ENCODE assay signal across 31 cellular contexts in the genomic region with DNA sequence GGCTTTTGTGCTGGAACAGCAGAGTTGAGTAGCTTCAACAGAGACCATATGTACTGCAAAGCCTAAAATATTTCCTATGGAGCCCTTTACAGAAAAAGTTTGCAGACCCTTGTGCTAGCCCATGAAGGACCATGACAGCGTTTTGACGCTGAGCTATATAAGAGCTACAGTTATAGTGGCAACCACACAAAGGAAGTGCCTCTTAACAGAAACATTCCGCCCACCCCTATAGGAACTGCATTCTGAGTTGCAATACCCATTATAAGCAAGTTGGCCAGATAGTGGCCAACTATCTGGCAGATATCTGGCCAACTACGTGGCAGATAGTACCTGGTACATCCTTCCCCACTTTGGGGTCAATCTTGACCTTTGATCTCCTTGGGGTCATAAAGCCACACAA. TPM values are rescaled to one million over a fixed set of nuclear protein-coding genes. Genes with fewer than 3 reads are reported as not detected.
"Had no signal": no experiment of that assay in that cellular context is flagged by ENCODE, and none has a peak within 500 bp of the region (broad histone marks: within the 10 kb centered on the region; RNA-seq: fewer than 3 reads in every experiment).

No MANE protein-coding gene starts in this region.

- H3K27ac Mint-ChIP-seq: activated CD4-positive, alpha-beta memory T cell treated with anti-CD3 and anti-CD28 coated beads for 36 hours; activated CD4-positive, alpha-beta T cell treated with anti-CD3 and anti-CD28 coated beads for 36 hours; activated CD4-positive, alpha-beta T cell treated with anti-CD3 and anti-CD28 coated beads, Interleukin-2, amount 10 ng/mL, durations not matched to agents 24 days and 14 days; activated naive CD4-positive, alpha-beta T cell treated with anti-CD3 and anti-CD28 coated beads, Interleukin-2, amount 10 ng/mL, durations not matched to agents 7 days and 5 days; activated naive CD4-positive, alpha-beta T cell treated with anti-CD3 and anti-CD28 coated beads, Interleukin-2, amount 50 U/mL, for 72 hours; activated naive CD8-positive, alpha-beta T cell treated with anti-CD3 and anti-CD28 coated beads, Interleukin-2, amount 10 ng/mL, durations not matched to agents 7 days and 5 days; activated T-helper 17 cell treated with anti-CD3 and anti-CD28 coated beads, Interleukin-2, amount 50 U/mL, for 72 hours; brain had no signal

- H3K36me3 Mint-ChIP-seq: activated CD4-positive, alpha-beta memory T cell treated with anti-CD3 and anti-CD28 coated beads for 36 hours; activated naive CD4-positive, alpha-beta T cell treated with anti-CD3 and anti-CD28 coated beads, Interleukin-2, amount 10 ng/mL, durations not matched to agents 7 days and 5 days; activated naive CD4-positive, alpha-beta T cell treated with anti-CD3 and anti-CD28 coated beads, Interleukin-2, amount 50 U/mL, for 72 hours; activated naive CD8-positive, alpha-beta T cell treated with anti-CD3 and anti-CD28 coated beads, Interleukin-2, amount 10 ng/mL, durations not matched to agents 7 days and 5 days had no signal

- H3K9me3 Mint-ChIP-seq: activated CD4-positive, alpha-beta memory T cell treated with anti-CD3 and anti-CD28 coated beads for 36 hours; activated CD4-positive, alpha-beta T cell treated with anti-CD3 and anti-CD28 coated beads, Interleukin-2, amount 10 ng/mL, durations not matched to agents 24 days and 14 days; activated naive CD4-positive, alpha-beta T cell treated with anti-CD3 and anti-CD28 coated beads, Interleukin-2, amount 10 ng/mL, durations not matched to agents 7 days and 5 days; activated naive CD4-positive, alpha-beta T cell treated with anti-CD3 and anti-CD28 coated beads, Interleukin-2, amount 50 U/mL, for 72 hours; activated naive CD8-positive, alpha-beta T cell treated with anti-CD3 and anti-CD28 coated beads, Interleukin-2, amount 10 ng/mL, durations not matched to agents 7 days and 5 days; activated T-cell treated with anti-CD3 and anti-CD28 coated beads, Interleukin-2, amount 50 U/mL, for 4 hours; activated T-helper 17 cell treated with anti-CD3 and anti-CD28 coated beads, Interleukin-2, amount 50 U/mL, for 72 hours had no signal

- DNase-seq: activated CD4-positive, alpha-beta memory T cell treated with anti-CD3 and anti-CD28 coated beads for 36 hours; activated CD4-positive, alpha-beta T cell treated with anti-CD3 and anti-CD28 coated beads for 36 hours; activated CD4-positive, alpha-beta T cell treated with anti-CD3 and anti-CD28 coated beads, Interleukin-2, amount 10 ng/mL, durations not matched to agents 24 days and 14 days; activated CD4-positive, CD25-positive, alpha-beta regulatory T cell; activated CD4-positive, CD25-positive, alpha-beta regulatory T cell treated with anti-CD3 and anti-CD28 coated beads, Interleukin-2, amount 50 U/mL, for 72 hours; activated CD8-positive, alpha-beta memory T cell treated with anti-CD3 and anti-CD28 coated beads for 24 hours; activated effector memory CD4-positive, alpha-beta T cell treated with anti-CD3 and anti-CD28 coated beads, Interleukin-2, amount 50 U/mL, for 16 hours; activated naive CD4-positive, alpha-beta T cell; activated naive CD4-positive, alpha-beta T cell treated with anti-CD3 and anti-CD28 coated beads, Interleukin-2, amount 10 ng/mL, durations not matched to agents 7 days and 5 days; activated naive CD8-positive, alpha-beta T cell treated with anti-CD3 and anti-CD28 coated beads, Interleukin-2, amount 10 ng/mL, durations not matched to agents 7 days and 5 days; activated T-cell treated with anti-CD3 and anti-CD28 coated beads, Interleukin-2, amount 50 U/mL, for 4 hours; central memory CD4-positive, alpha-beta T cell; cerebellar nuclear complex; colonic mucosa; effector CD8-positive, alpha-beta T cell; esophagus squamous epithelium; foreskin melanocyte; heart right ventricle had no signal

- H3K27me3 Mint-ChIP-seq: activated CD4-positive, alpha-beta memory T cell treated with anti-CD3 and anti-CD28 coated beads for 36 hours; activated CD4-positive, alpha-beta T cell treated with anti-CD3 and anti-CD28 coated beads for 36 hours; activated T-helper 17 cell treated with anti-CD3 and anti-CD28 coated beads, Interleukin-2, amount 50 U/mL, for 72 hours; brain had no signal

- H3K4me3 Mint-ChIP-seq: activated CD4-positive, alpha-beta memory T cell treated with anti-CD3 and anti-CD28 coated beads for 36 hours; activated CD4-positive, alpha-beta T cell treated with anti-CD3 and anti-CD28 coated beads for 36 hours; activated CD4-positive, alpha-beta T cell treated with anti-CD3 and anti-CD28 coated beads, Interleukin-2, amount 10 ng/mL, durations not matched to agents 24 days and 14 days; activated naive CD4-positive, alpha-beta T cell treated with anti-CD3 and anti-CD28 coated beads, Interleukin-2, amount 10 ng/mL, durations not matched to agents 7 days and 5 days; activated naive CD8-positive, alpha-beta T cell treated with anti-CD3 and anti-CD28 coated beads, Interleukin-2, amount 10 ng/mL, durations not matched to agents 7 days and 5 days; activated T-cell treated with anti-CD3 and anti-CD28 coated beads, Interleukin-2, amount 50 U/mL, for 4 hours; activated T-helper 17 cell treated with anti-CD3 and anti-CD28 coated beads, Interleukin-2, amount 50 U/mL, for 72 hours; brain had no signal

- ATAC-seq: activated CD4-positive, alpha-beta T cell treated with anti-CD3 and anti-CD28 coated beads for 36 hours; activated naive CD4-positive, alpha-beta T cell treated with anti-CD3 and anti-CD28 coated beads, Interleukin-2, amount 50 U/mL, for 72 hours; activated T-cell treated with anti-CD3 and anti-CD28 coated beads, Interleukin-2, amount 50 U/mL, for 4 hours; activated T-helper 17 cell treated with anti-CD3 and anti-CD28 coated beads, Interleukin-2, amount 50 U/mL, for 72 hours; gastroesophageal sphincter; heart right ventricle had no signal

RNA-seq across cellular contexts. Expression of a gene that starts 47.5 kb away (rescaled TPM):
- total RNA-seq: activated CD4-positive, alpha-beta memory T cell treated with anti-CD3 and anti-CD28 coated beads for 36 hours; activated CD4-positive, alpha-beta T cell treated with anti-CD3 and anti-CD28 coated beads for 36 hours; activated CD4-positive, alpha-beta T cell treated with anti-CD3 and anti-CD28 coated beads, Interleukin-2, amount 10 ng/mL, durations not matched to agents 24 days and 14 days; activated naive CD4-positive, alpha-beta T cell treated with anti-CD3 and anti-CD28 coated beads, Interleukin-2, amount 50 U/mL, for 72 hours; activated naive CD8-positive, alpha-beta T cell treated with anti-CD3 and anti-CD28 coated beads, Interleukin-2, amount 10 ng/mL, durations not matched to agents 7 days and 5 days; activated T-helper 17 cell treated with anti-CD3 and anti-CD28 coated beads, Interleukin-2, amount 50 U/mL, for 72 hours; ascending aorta; cardiac muscle cell; dermis microvascular lymphatic vessel endothelial cell; endothelial cell of umbilical vein; fibroblast of villous mesenchyme had no signal

RNA-seq across cellular contexts. Expression of a gene that starts 51.7 kb away (rescaled TPM):
- total RNA-seq: activated CD4-positive, alpha-beta memory T cell treated with anti-CD3 and anti-CD28 coated beads for 36 hours; activated CD4-positive, alpha-beta T cell treated with anti-CD3 and anti-CD28 coated beads for 36 hours; activated CD4-positive, alpha-beta T cell treated with anti-CD3 and anti-CD28 coated beads, Interleukin-2, amount 10 ng/mL, durations not matched to agents 24 days and 14 days; activated naive CD4-positive, alpha-beta T cell treated with anti-CD3 and anti-CD28 coated beads, Interleukin-2, amount 50 U/mL, for 72 hours; activated T-helper 17 cell treated with anti-CD3 and anti-CD28 coated beads, Interleukin-2, amount 50 U/mL, for 72 hours had no signal

RNA-seq across cellular contexts. Expression of a gene that starts 58.6 kb away (rescaled TPM):
- total RNA-seq: activated CD4-positive, alpha-beta memory T cell treated with anti-CD3 and anti-CD28 coated beads for 36 hours; activated CD4-positive, alpha-beta T cell treated with anti-CD3 and anti-CD28 coated beads for 36 hours; activated CD4-positive, alpha-beta T cell treated with anti-CD3 and anti-CD28 coated beads, Interleukin-2, amount 10 ng/mL, durations not matched to agents 24 days and 14 days; activated naive CD8-positive, alpha-beta T cell treated with anti-CD3 and anti-CD28 coated beads, Interleukin-2, amount 10 ng/mL, durations not matched to agents 7 days and 5 days; activated T-cell treated with anti-CD3 and anti-CD28 coated beads, Interleukin-2, amount 50 U/mL, for 4 hours; activated T-helper 17 cell treated with anti-CD3 and anti-CD28 coated beads, Interleukin-2, amount 50 U/mL, for 72 hours; ascending aorta; breast epithelium; cardiac muscle cell; colonic mucosa; dermis microvascular lymphatic vessel endothelial cell; endothelial cell of umbilical vein; esophagus squamous epithelium; fibroblast of lung; fibroblast of villous mesenchyme; gastroesophageal sphincter; glomerular endothelial cell; hepatocyte had no signal
